In genomic region chr11:127640822-127641485, GRCh38 we compare ENCODE assay signal across 12 cellular contexts.
DNase-seq lines count a peak whose midpoint lies in the region; ATAC-seq and TF ChIP-seq lines count a peak whose summit lies in the region.
"Had no signal": no experiment of that assay in that cellular context is flagged by ENCODE, and none has a peak within 500 bp of the region (broad histone marks: within the 10 kb centered on the region; RNA-seq: fewer than 3 reads in every experiment).

No MANE protein-coding gene starts in this region.

- H3K9ac ChIP-seq in HUES48 (ENCODE audit: low read depth, low read length), result no peak overlapping the region

- H3K4me3 Mint-ChIP-seq in type B pancreatic cell, result peak overlapping the region; percentile 1
- H3K4me3 Mint-ChIP-seq: activated naive CD8-positive, alpha-beta T cell had no signal

- DNase-seq in SHP77 (lab: John Stamatoyannopoulos, UW) (peak; percentile 29 to 30), SHP77 treated with DMSO at 0.1 percent for 48 hours (lab: John Stamatoyannopoulos, UW) (no peak), dermis blood vessel endothelial cell (peak; percentile 26), type B pancreatic cell (ENCODE audit: extremely low spot score, unreplicated experiment) (no peak), cerebellum (ENCODE audit: low spot score) (no peak), posterior vena cava (ENCODE audit: low spot score) (no peak)
- DNase-seq: activated CD4-positive, alpha-beta T cell treated with anti-CD3 and anti-CD28 coated beads, Interleukin-2, amount 50 U/mL, for 4 hours; effector CD4-positive, alpha-beta T cell; lower lobe of right lung had no signal

- ATAC-seq in HG02642 (IDR thresholded peaks at IDR 0.05; ENCODE audit: poor library complexity, unreplicated experiment), result no peak
- ATAC-seq: lower lobe of right lung had no signal

- H3K36me3 ChIP-seq in HUES48 (ENCODE audit: control insufficient read depth, insufficient read depth, low read length), result no peaks in the 10 kb centered on the region
- H3K36me3 ChIP-seq: lower lobe of right lung had no signal

- intact Hi-C loops in posterior vena cava (cut with DNase I), result no loop called here

- peaks cover 19% of the 10 kb centered on the region for H3K4me1 Mint-ChIP-seq in type B pancreatic cell (ENCODE audit: unreplicated experiment)

- no peak overlapping the region for H3K4me3 ChIP-seq in HUES48 (ENCODE audit: low read depth, low read length)
- H3K4me3 ChIP-seq: lower lobe of right lung had no signal

- no peaks in the 10 kb centered on the region for H3K4me1 ChIP-seq in HUES48 (ENCODE audit: control insufficient read depth, insufficient read depth, low read length)
- H3K4me1 ChIP-seq: lower lobe of right lung had no signal

- H3K36me3 Mint-ChIP-seq in type B pancreatic cell, result no peaks in the 10 kb centered on the region
- H3K36me3 Mint-ChIP-seq: activated naive CD8-positive, alpha-beta T cell had no signal

- peak overlapping the region; percentile 1 for H3K27ac Mint-ChIP-seq in type B pancreatic cell
- H3K27ac Mint-ChIP-seq: activated naive CD8-positive, alpha-beta T cell had no signal

- no peaks in the 10 kb centered on the region for H3K9me3 ChIP-seq in HUES48 (ENCODE audit: control insufficient read depth, insufficient read depth, low read length)
- H3K9me3 ChIP-seq: lower lobe of right lung had no signal

- TF ChIP-seq CTCF in type B pancreatic cell (conservative IDR thresholded peaks at IDR 0.05), result no peak

- no peaks in the 10 kb centered on the region for H3K27me3 Mint-ChIP-seq in type B pancreatic cell
- H3K27me3 Mint-ChIP-seq: activated naive CD8-positive, alpha-beta T cell had no signal

- no peaks in the 10 kb centered on the region for H3K27me3 ChIP-seq in HUES48 (ENCODE audit: control insufficient read depth, insufficient read depth, low read length)

- peak overlapping the region; percentile 57 for H3K27ac ChIP-seq in HUES48 (ENCODE audit: low read depth, low read length)
- H3K27ac ChIP-seq: lower lobe of right lung had no signal

- no peaks in the 10 kb centered on the region for H3K9me3 Mint-ChIP-seq in type B pancreatic cell

Comparison
In these comparisons a context has a peak if more than half of its experiments do, and no peak if none do; other contexts are left out.
1. DNase-seq: peak in SHP77 (2 of 2) and dermis blood vessel endothelial cell (single experiment); none in SHP77 treated with DMSO at 0.1 percent for 48 hours (single experiment), type B pancreatic cell (single experiment), cerebellum (single experiment) and posterior vena cava (single experiment).